ENCODE assay signal across 16 cellular contexts in genomic region chr10:75284097-75284485, GRCh38. TPM values are rescaled to one million over a fixed set of nuclear protein-coding genes. Genes with fewer than 3 reads are reported as not detected.
DNase-seq lines count a peak whose midpoint lies in the region; ATAC-seq and TF ChIP-seq lines count a peak whose summit lies in the region.
"Had no signal": no experiment of that assay in that cellular context is flagged by ENCODE, and none has a peak within 500 bp of the region (broad histone marks: within the 10 kb centered on the region; RNA-seq: fewer than 3 reads in every experiment).

No MANE protein-coding gene starts in this region.

- H3K9me3 ChIP-seq in left ventricle myocardium inferior (replicated peaks) (no peaks in the 10 kb centered on the region), neural cell (ENCODE audit: low read length) (no peaks in the 10 kb centered on the region), vagina (no peaks in the 10 kb centered on the region)

- DNase-seq in left cardiac atrium = no peak
- DNase-seq in Right ventricle myocardium inferior (ENCODE audit: missing footprints) = no peak
- DNase-seq in left ventricle myocardium inferior = no peak
- DNase-seq in vagina (ENCODE audit: extremely low spot score in 2 of 2) = peak in 1 of 2 donors; percentile 69
- DNase-seq in GM20000 (ENCODE audit: low spot score) = no peak
- DNase-seq in NCI-H82 (lab: John Stamatoyannopoulos, UW) = no peak
- DNase-seq in NCI-H1048 (lab: John Stamatoyannopoulos, UW) = no peak
- DNase-seq: activated CD4-positive, alpha-beta T cell treated with anti-CD3 and anti-CD28 coated beads, Interleukin-2, amount 50 U/mL, for 48 hours; activated T-cell treated with anti-CD3 and anti-CD28 coated beads, Interleukin-2, amount 50 U/mL, for 4 hours; dermis blood vessel endothelial cell; NCI-H187; RPMI8226; stimulated activated naive B cell treated with anti-CD40 and anti-IgM and Interleukin-4, amounts not matched to agents 10 μg/mL and 1 μg/mL and 100 μg/mL, for 72 hours; T-cell had no signal

- H3K79me2 ChIP-seq in neural cell (replicated peaks; ENCODE audit: insufficient read depth, low read length) = no peaks in the 10 kb centered on the region

- TF ChIP-seq CTCF in left ventricle myocardium inferior (IDR thresholded peaks at IDR 0.05; ENCODE audit: borderline replicate concordance) (no peak), neural cell (IDR thresholded peaks at IDR 0.05; ENCODE audit: poor library complexity, severe bottlenecking) (no peak), vagina (IDR thresholded peaks at IDR 0.05) (no peak), GM20000 (IDR thresholded peaks at IDR 0.05; ENCODE audit: extremely low read depth, missing control alignments) (no peak)

- no peaks in the 10 kb centered on the region for H3K27me3 ChIP-seq in left ventricle myocardium inferior (ENCODE audit: low read depth)
- no peaks in the 10 kb centered on the region for H3K27me3 ChIP-seq in neural cell (ENCODE audit: insufficient read depth, low read depth, low read length)
- H3K27me3 ChIP-seq in vagina = no peaks in the 10 kb centered on the region

- intact Hi-C loops in left cardiac atrium (cut with DNase I) = no loop called here
- intact Hi-C loops in Right ventricle myocardium inferior (cut with DNase I) = no loop called here
- intact Hi-C loops in left ventricle myocardium inferior (cut with micrococcal nuclease) = no loop called here
- intact Hi-C loops in vagina (cut with DNase I) = no loop called here

- no peak for TF ChIP-seq POLR2A in vagina (IDR thresholded peaks at IDR 0.05)

- H2AFZ ChIP-seq in neural cell (ENCODE audit: low read depth, low read length) = no peak overlapping the region

- no peaks in the 10 kb centered on the region for H3F3A ChIP-seq in neural cell (ENCODE audit: insufficient read depth, low read length, poor library complexity, severe bottlenecking)

- H3K27ac ChIP-seq in left ventricle myocardium inferior (replicated peaks) (peak overlapping the region; percentile 80), neural cell (ENCODE audit: low read length) (peak overlapping the region; percentile 43), vagina (peak overlapping the region; percentile 48)
- H3K27ac ChIP-seq: C4-2B had no signal

- no peaks in the 10 kb centered on the region for H4K20me1 ChIP-seq in neural cell (ENCODE audit: insufficient read depth)

- H3K4me2 ChIP-seq in neural cell (ENCODE audit: low read length) = peak overlapping the region; percentile 67

- peak overlapping the region; percentile 50 for H3K9ac ChIP-seq in neural cell (ENCODE audit: low read length)

- ATAC-seq in left cardiac atrium (peak; percentile 6 to 20), Right ventricle myocardium inferior (no peak)
- ATAC-seq: activated T-cell treated with anti-CD3 and anti-CD28 coated beads, Interleukin-2, amount 50 U/mL, for 4 hours; stimulated activated naive B cell treated with anti-CD40 and anti-IgM and Interleukin-4, amounts not matched to agents 10 μg/mL and 1 μg/mL and 100 μg/mL, for 72 hours; T-cell had no signal

- H3K4me1 ChIP-seq in left ventricle myocardium inferior (peaks cover 14% of the 10 kb centered on the region), vagina (peaks cover 19% of the 10 kb centered on the region)

- no peaks in the 10 kb centered on the region for H3K36me3 ChIP-seq in left ventricle myocardium inferior
- H3K36me3 ChIP-seq in neural cell (ENCODE audit: insufficient read depth, low read length) = no peaks in the 10 kb centered on the region
- H3K36me3 ChIP-seq in vagina = no peaks in the 10 kb centered on the region

- TF ChIP-seq EP300 in neural cell (conservative IDR thresholded peaks at IDR 0.05; ENCODE audit: poor library complexity, severe bottlenecking) = no peak

- TF ChIP-seq RAD21 in neural cell (conservative IDR thresholded peaks at IDR 0.05) = no peak

- no peaks in the 10 kb centered on the region for H3K9me2 ChIP-seq in neural cell (ENCODE audit: insufficient read depth, low read length)

- H3K4me3 ChIP-seq in left ventricle myocardium inferior = peak overlapping the region; percentile 55
- peak overlapping the region; percentile 57 for H3K4me3 ChIP-seq in neural cell (ENCODE audit: low read length)
- no peak overlapping the region for H3K4me3 ChIP-seq in vagina

TF ChIP-seq in neural cell, 6 proteins besides CTCF, POLR2A, EP300 and RAD21:
- TF ChIP-seq REST (IDR thresholded peaks at IDR 0.05; ENCODE audit: borderline replicate concordance) = no peak
- TF ChIP-seq POLR2AphosphoS5 (IDR thresholded peaks at IDR 0.05) = no peak
- TF ChIP-seq TAF1 (IDR thresholded peaks at IDR 0.05; ENCODE audit: low read depth) = no peak
- no peak for TF ChIP-seq SMC3 (conservative IDR thresholded peaks at IDR 0.05; ENCODE audit: poor library complexity)
- TF ChIP-seq EZH2 (IDR thresholded peaks at IDR 0.05; ENCODE audit: borderline replicate concordance, insufficient read depth, low read length, poor library complexity, severe bottlenecking) = no peak
- no peak for TF ChIP-seq MXI1 (conservative IDR thresholded peaks at IDR 0.05; ENCODE audit: poor library complexity, severe bottlenecking)

RNA-seq across cellular contexts. Expression of gene COMTD1, which starts 48.3 kb away (rescaled TPM):
- total RNA-seq in left cardiac atrium (10 to 100 TPM; 22.7 to 28.2 TPM), Right ventricle myocardium inferior (32.3 TPM), left ventricle myocardium inferior (29.0 TPM), vagina (80.0 TPM)
- 51.4 and 62.7 TPM in 2 replicates for polyA plus RNA-seq in neural cell
- polyA minus RNA-seq in neural cell = 10.5 and 14.2 TPM in 2 replicates

Comparison
In these comparisons a context has a peak if more than half of its experiments do, and no peak if none do; other contexts are left out.
1. H3K4me3 ChIP-seq: peak in left ventricle myocardium inferior (single experiment) and neural cell (single experiment); none in vagina (0 of 2).
2. Peak in every context shown above with its lines, with median percentiles within 50 percentile points of each other: H3K27ac ChIP-seq.